Comparison of ENCODE assay signal across 1 cellular context in genomic region chr19:45402469-45403070, GRCh38.
TF ChIP-seq lines count a peak whose summit lies in the region.

No MANE protein-coding gene starts in this region.

TF ChIP-seq in K562, 482 proteins besides CTCF, POLR2A, EP300 and RAD21 (continued from another document and continues in another):
- TF ChIP-seq BCLAF1 (IDR thresholded peaks at IDR 0.05; ENCODE audit: borderline replicate concordance in 1 of 2, control insufficient read depth in 1 of 2, low read depth in 2 of 2, low read length in 1 of 2), result 0 out of 4 replicates have a peak, but pooled peaks of 1 of the 2 experiments have one; percentile 25
- peak; percentile 28; the same call in 1 of the 2 replicates for TF ChIP-seq CTBP1 (IDR thresholded peaks at IDR 0.05; ENCODE audit: borderline replicate concordance)
- TF ChIP-seq ZNF431 (CRISPR knock-in tag; IDR thresholded peaks at IDR 0.05), result no peak
- TF ChIP-seq ZNF75A (CRISPR knock-in tag; IDR thresholded peaks at IDR 0.05), result no peak
- TF ChIP-seq, protein P1, sequence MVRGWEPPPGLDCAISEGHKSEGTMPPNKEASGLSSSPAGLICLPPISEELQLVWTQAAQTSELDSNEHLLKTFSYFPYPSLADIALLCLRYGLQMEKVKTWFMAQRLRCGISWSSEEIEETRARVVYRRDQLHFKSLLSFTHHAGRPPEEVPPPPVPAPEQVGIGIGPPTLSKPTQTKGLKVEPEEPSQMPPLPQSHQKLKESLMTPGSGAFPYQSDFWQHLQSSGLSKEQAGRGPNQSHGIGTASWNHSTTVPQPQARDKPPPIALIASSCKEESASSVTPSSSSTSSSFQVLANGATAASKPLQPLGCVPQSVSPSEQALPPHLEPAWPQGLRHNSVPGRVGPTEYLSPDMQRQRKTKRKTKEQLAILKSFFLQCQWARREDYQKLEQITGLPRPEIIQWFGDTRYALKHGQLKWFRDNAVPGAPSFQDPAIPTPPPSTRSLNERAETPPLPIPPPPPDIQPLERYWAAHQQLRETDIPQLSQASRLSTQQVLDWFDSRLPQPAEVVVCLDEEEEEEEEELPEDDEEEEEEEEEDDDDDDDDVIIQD (CRISPR knock-in tag; IDR thresholded peaks at IDR 0.05), result no peak
- TF ChIP-seq BRCA1 (IDR thresholded peaks at IDR 0.05), result no peak
- TF ChIP-seq BRCA1 (CRISPR knock-in tag; IDR thresholded peaks at IDR 0.05), result no peak
- no peak for TF ChIP-seq DMBX1 (CRISPR knock-in tag; IDR thresholded peaks at IDR 0.05; ENCODE audit: borderline replicate concordance)
- TF ChIP-seq POLR3A (IDR thresholded peaks at IDR 0.05; ENCODE audit: borderline replicate concordance, extremely low read depth, insufficient read depth, insufficient read length), result no peak
- TF ChIP-seq TCFL5 (CRISPR knock-in tag; conservative IDR thresholded peaks at IDR 0.05), result no peak
- TF ChIP-seq, protein P2, sequence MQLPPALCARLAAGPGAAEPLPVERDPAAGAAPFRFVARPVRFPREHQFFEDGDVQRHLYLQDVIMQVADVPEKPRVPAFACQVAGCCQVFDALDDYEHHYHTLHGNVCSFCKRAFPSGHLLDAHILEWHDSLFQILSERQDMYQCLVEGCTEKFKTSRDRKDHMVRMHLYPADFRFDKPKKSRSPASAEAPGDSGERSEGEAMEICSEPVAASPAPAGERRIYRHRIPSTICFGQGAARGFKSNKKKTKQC (CRISPR knock-in tag; IDR thresholded peaks at IDR 0.05), result no peak
- peak; percentile 61 for TF ChIP-seq VEZF1 (CRISPR knock-in tag; IDR thresholded peaks at IDR 0.05)
- no peak for TF ChIP-seq THRAP3 (IDR thresholded peaks at IDR 0.05; ENCODE audit: borderline replicate concordance)
- no peak for TF ChIP-seq NR0B1 (IDR thresholded peaks at IDR 0.05; ENCODE audit: partially characterized antibody)
- no peak for TF ChIP-seq ZNF57 (CRISPR knock-in tag; IDR thresholded peaks at IDR 0.05)
- no peak for TF ChIP-seq HDAC1 (IDR thresholded peaks at IDR 0.05)
- no peak for TF ChIP-seq GATAD2B (IDR thresholded peaks at IDR 0.05; ENCODE audit: borderline replicate concordance)
- no peak for TF ChIP-seq KDM4B (IDR thresholded peaks at IDR 0.05; ENCODE audit: borderline replicate concordance in 2 of 2, low read depth in 1 of 2)
- no peak for TF ChIP-seq PATZ1 (CRISPR knock-in tag; IDR thresholded peaks at IDR 0.05; ENCODE audit: borderline replicate concordance)
- TF ChIP-seq ATF1 (CRISPR knock-in tag; IDR thresholded peaks at IDR 0.05), result no peak
- no peak for TF ChIP-seq ATF1 (tag; IDR thresholded peaks at IDR 0.05)
- TF ChIP-seq, protein P3, sequence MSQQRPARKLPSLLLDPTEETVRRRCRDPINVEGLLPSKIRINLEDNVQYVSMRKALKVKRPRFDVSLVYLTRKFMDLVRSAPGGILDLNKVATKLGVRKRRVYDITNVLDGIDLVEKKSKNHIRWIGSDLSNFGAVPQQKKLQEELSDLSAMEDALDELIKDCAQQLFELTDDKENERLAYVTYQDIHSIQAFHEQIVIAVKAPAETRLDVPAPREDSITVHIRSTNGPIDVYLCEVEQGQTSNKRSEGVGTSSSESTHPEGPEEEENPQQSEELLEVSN (IDR thresholded peaks at IDR 0.05; ENCODE audit: borderline replicate concordance in 1 of 2, extremely low read depth in 1 of 2, insufficient read depth in 1 of 2, insufficient read length in 1 of 2, low read depth in 1 of 2, low read length in 1 of 2, poor library complexity in 1 of 2, severe bottlenecking in 1 of 2), result peak in 1 of 2 experiments; percentile 68
- no peak for TF ChIP-seq SMARCA4 (IDR thresholded peaks at IDR 0.05)
- TF ChIP-seq, protein P4, sequence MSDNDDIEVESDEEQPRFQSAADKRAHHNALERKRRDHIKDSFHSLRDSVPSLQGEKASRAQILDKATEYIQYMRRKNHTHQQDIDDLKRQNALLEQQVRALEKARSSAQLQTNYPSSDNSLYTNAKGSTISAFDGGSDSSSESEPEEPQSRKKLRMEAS (CRISPR knock-in tag; IDR thresholded peaks at IDR 0.05), result peak; percentile 59
- no peak for TF ChIP-seq ZNF507 (tag; conservative IDR thresholded peaks at IDR 0.05)
- no peak for TF ChIP-seq ZNF124 (CRISPR knock-in tag; IDR thresholded peaks at IDR 0.05)
- no peak for TF ChIP-seq ATF2 (CRISPR knock-in tag; IDR thresholded peaks at IDR 0.05)
- TF ChIP-seq CEBPZ (IDR thresholded peaks at IDR 0.05; ENCODE audit: borderline replicate concordance, low read depth, low read length), result no peak
- no peak for TF ChIP-seq ZNF217 (CRISPR knock-in tag; IDR thresholded peaks at IDR 0.05)
- no peak for TF ChIP-seq ZBTB17 (CRISPR knock-in tag; IDR thresholded peaks at IDR 0.05)
- no peak for TF ChIP-seq POLR2AphosphoS5 (IDR thresholded peaks at IDR 0.05; ENCODE audit: control insufficient read depth, insufficient read depth, low read depth, low read length)
- TF ChIP-seq, protein P5, sequence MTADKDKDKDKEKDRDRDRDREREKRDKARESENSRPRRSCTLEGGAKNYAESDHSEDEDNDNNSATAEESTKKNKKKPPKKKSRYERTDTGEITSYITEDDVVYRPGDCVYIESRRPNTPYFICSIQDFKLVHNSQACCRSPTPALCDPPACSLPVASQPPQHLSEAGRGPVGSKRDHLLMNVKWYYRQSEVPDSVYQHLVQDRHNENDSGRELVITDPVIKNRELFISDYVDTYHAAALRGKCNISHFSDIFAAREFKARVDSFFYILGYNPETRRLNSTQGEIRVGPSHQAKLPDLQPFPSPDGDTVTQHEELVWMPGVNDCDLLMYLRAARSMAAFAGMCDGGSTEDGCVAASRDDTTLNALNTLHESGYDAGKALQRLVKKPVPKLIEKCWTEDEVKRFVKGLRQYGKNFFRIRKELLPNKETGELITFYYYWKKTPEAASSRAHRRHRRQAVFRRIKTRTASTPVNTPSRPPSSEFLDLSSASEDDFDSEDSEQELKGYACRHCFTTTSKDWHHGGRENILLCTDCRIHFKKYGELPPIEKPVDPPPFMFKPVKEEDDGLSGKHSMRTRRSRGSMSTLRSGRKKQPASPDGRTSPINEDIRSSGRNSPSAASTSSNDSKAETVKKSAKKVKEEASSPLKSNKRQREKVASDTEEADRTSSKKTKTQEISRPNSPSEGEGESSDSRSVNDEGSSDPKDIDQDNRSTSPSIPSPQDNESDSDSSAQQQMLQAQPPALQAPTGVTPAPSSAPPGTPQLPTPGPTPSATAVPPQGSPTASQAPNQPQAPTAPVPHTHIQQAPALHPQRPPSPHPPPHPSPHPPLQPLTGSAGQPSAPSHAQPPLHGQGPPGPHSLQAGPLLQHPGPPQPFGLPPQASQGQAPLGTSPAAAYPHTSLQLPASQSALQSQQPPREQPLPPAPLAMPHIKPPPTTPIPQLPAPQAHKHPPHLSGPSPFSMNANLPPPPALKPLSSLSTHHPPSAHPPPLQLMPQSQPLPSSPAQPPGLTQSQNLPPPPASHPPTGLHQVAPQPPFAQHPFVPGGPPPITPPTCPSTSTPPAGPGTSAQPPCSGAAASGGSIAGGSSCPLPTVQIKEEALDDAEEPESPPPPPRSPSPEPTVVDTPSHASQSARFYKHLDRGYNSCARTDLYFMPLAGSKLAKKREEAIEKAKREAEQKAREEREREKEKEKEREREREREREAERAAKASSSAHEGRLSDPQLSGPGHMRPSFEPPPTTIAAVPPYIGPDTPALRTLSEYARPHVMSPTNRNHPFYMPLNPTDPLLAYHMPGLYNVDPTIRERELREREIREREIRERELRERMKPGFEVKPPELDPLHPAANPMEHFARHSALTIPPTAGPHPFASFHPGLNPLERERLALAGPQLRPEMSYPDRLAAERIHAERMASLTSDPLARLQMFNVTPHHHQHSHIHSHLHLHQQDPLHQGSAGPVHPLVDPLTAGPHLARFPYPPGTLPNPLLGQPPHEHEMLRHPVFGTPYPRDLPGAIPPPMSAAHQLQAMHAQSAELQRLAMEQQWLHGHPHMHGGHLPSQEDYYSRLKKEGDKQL (CRISPR knock-in tag; IDR thresholded peaks at IDR 0.05; ENCODE audit: borderline replicate concordance), result no peak
- TF ChIP-seq C11orf30 (IDR thresholded peaks at IDR 0.05; ENCODE audit: low read depth), result no peak
- peak; percentile 27 to 30; a peak in 1 of 4 replicates for TF ChIP-seq TEAD1 (CRISPR knock-in tag; IDR thresholded peaks at IDR 0.05)
- TF ChIP-seq NCOA4 (IDR thresholded peaks at IDR 0.05; ENCODE audit: partially characterized antibody), result no peak
- no peak for TF ChIP-seq ZNF408 (CRISPR knock-in tag; IDR thresholded peaks at IDR 0.05; ENCODE audit: low read depth)
- TF ChIP-seq SNRNP70 (optimal IDR thresholded peaks at IDR 0.05; ENCODE audit: low read depth, low read length), result no peak
- TF ChIP-seq SPI1 (IDR thresholded peaks at IDR 0.05; ENCODE audit: borderline replicate concordance, low read depth, low read length), result no peak
- no peak for TF ChIP-seq DDX20 (tag; IDR thresholded peaks at IDR 0.05; ENCODE audit: low read depth)
